8 cellular contexts compared by ENCODE assay signal in genomic region chr5:103139264-103139865, GRCh38. TPM values are rescaled to one million over a fixed set of nuclear protein-coding genes. Genes with fewer than 3 reads are reported as not detected.
A peak's percentile ranks its signal among the peaks of the same experiment; 100 is the strongest.
DNase-seq lines count a peak whose midpoint lies in the region; ATAC-seq and TF ChIP-seq lines count a peak whose summit lies in the region.

No MANE protein-coding gene starts in this region.

- 0% methylated on average over 2 of the region's 2 CpGs for WGBS in GM23248 (ENCODE audit: low coverage in 1 of 2, low lambda C conversion rate in 2 of 2, missing lambda C conversion rate in 2 of 2), 2 experiments
- 0 to 18% methylated on average over 2 of the region's 2 CpGs for WGBS in testis, 2 donors

- no peak overlapping the region for H3K4me3 ChIP-seq in GM23248
- H3K4me3 ChIP-seq in fibroblast of pulmonary artery (replicated peaks; ENCODE audit: low read depth, low read length): no peak overlapping the region
- no peak overlapping the region for H3K4me3 ChIP-seq in testis

- H3K4me2 ChIP-seq in GM23248 (ENCODE audit: unreplicated experiment): no peak overlapping the region

- no peaks in the 10 kb centered on the region for H3K79me2 ChIP-seq in GM23248 (ENCODE audit: insufficient read depth)

- H3K4me1 ChIP-seq in GM23248 (ENCODE audit: insufficient read depth) (no peaks in the 10 kb centered on the region), testis (no peaks in the 10 kb centered on the region)

- H3K9me3 Mint-ChIP-seq in activated T-cell treated with anti-CD3 and anti-CD28 coated beads, Interleukin-2, amount 50 U/mL, for 72 hours: no peaks in the 10 kb centered on the region

- peak; percentile 82 to 87 for ATAC-seq in activated T-cell treated with anti-CD3 and anti-CD28 coated beads, Interleukin-2, amount 50 U/mL, for 72 hours (replicated peaks in 1 of 2)

- no peaks in the 10 kb centered on the region for H4K20me1 ChIP-seq in GM23248 (ENCODE audit: insufficient read depth)

- H3K9me2 ChIP-seq in GM23248 (ENCODE audit: insufficient read depth): no peaks in the 10 kb centered on the region

- no peak for TF ChIP-seq POLR2A in testis (IDR thresholded peaks at IDR 0.05)

- H3F3A ChIP-seq in GM23248 (ENCODE audit: insufficient read depth): peaks cover 13% of the 10 kb centered on the region; the same call in 1 of the 2 replicates

- no peak overlapping the region for H3K27ac Mint-ChIP-seq in activated T-cell treated with anti-CD3 and anti-CD28 coated beads, Interleukin-2, amount 50 U/mL, for 72 hours

- peaks cover 4% of the 10 kb centered on the region for H3K4me1 Mint-ChIP-seq in activated T-cell treated with anti-CD3 and anti-CD28 coated beads, Interleukin-2, amount 50 U/mL, for 72 hours (ENCODE audit: low read depth)

- no peak overlapping the region for H3K9ac ChIP-seq in GM23248

- no peak overlapping the region for H2AFZ ChIP-seq in GM23248

- H3K36me3 Mint-ChIP-seq in activated T-cell treated with anti-CD3 and anti-CD28 coated beads, Interleukin-2, amount 50 U/mL, for 72 hours (ENCODE audit: insufficient read depth in 2 of 2): peaks cover 5 to 6% of the 10 kb centered on the region in 2 donors

- peak; percentile 95 for TF ChIP-seq CTCF in fibroblast of pulmonary artery (IDR thresholded peaks at IDR 0.05; ENCODE audit: low read length, missing control alignments)
- TF ChIP-seq CTCF in testis (IDR thresholded peaks at IDR 0.05): peak; percentile 66 to 88 (median 81)

- in situ Hi-C loops in GM23248 (cut with MboI): no loop called here

- DNase-seq in EH (ENCODE audit: low read depth) (peak; percentile 77), GM23248 (peak; percentile 75), Kasumi-1 (lab: John Stamatoyannopoulos, UW) (peak; percentile 81 to 87), RPMI7951 (ENCODE audit: low read depth) (peak; percentile 64), fibroblast of pulmonary artery (ENCODE audit: low read depth) (peak; percentile 86), non-pigmented ciliary epithelial cell (ENCODE audit: low read depth) (peak; percentile 15), testis (peak; percentile 90)
- peak; percentile 77 to 82 for DNase-seq in activated T-cell treated with anti-CD3 and anti-CD28 coated beads, Interleukin-2, amount 50 U/mL, for 72 hours

- H3K27me3 Mint-ChIP-seq in activated T-cell treated with anti-CD3 and anti-CD28 coated beads, Interleukin-2, amount 50 U/mL, for 72 hours (ENCODE audit: low read depth): no peaks in the 10 kb centered on the region

- no peak overlapping the region for H3K4me3 Mint-ChIP-seq in activated T-cell treated with anti-CD3 and anti-CD28 coated beads, Interleukin-2, amount 50 U/mL, for 72 hours

- H3K27ac ChIP-seq in GM23248 (no peak overlapping the region), testis (no peak overlapping the region)

- H3K36me3 ChIP-seq in GM23248 (ENCODE audit: low read depth): 0 out of 2 replicates have a peak, but pooled peaks cover 9% of the 10 kb centered on the region
- H3K36me3 ChIP-seq in testis (ENCODE audit: low read depth, missing control alignments): no peaks in the 10 kb centered on the region

- intact Hi-C loops in testis (cut with DNase I; ENCODE audit: low total_unique reads): no loop called here

- H3K27me3 ChIP-seq in GM23248 (replicated peaks; ENCODE audit: insufficient read depth) (no peaks in the 10 kb centered on the region), testis (no peaks in the 10 kb centered on the region)

- H3K9me3 ChIP-seq in GM23248 (ENCODE audit: low read depth) (no peaks in the 10 kb centered on the region), testis (no peaks in the 10 kb centered on the region)

RNA-seq across cellular contexts. Expression of gene PPIP5K2, which starts 19.3 kb away (rescaled TPM):
- total RNA-seq in GM23248 (2014; rRNA removed; shearing (Covaris generic)): 58.8 and 65.6 TPM in 2 replicates
- polyA plus RNA-seq in GM23248 (2016; fragmentation: Nextera tagmentation; extraction: Ambion mirVana) (42.3 and 47.5 TPM in 2 replicates), testis (ENCODE audit: insufficient read depth, low read depth, low replicate concordance) (23.7 TPM)
- 63.3 and 72.3 TPM in 2 replicates for total RNA-seq in RPMI7951 (2014; rRNA removed; shearing (Covaris generic))
- 10 to 100 TPM; 61.7 to 65.7 TPM for total RNA-seq in activated T-cell treated with anti-CD3 and anti-CD28 coated beads, Interleukin-2, amount 50 U/mL, for 72 hours
- total RNA-seq in testis: 10 to 100 TPM; 30.4 to 42.8 TPM

RNA-seq across cellular contexts. Expression of gene GIN1, which starts 19.4 kb away (rescaled TPM):
- 2.1 and 19.1 TPM in 2 replicates for total RNA-seq in GM23248 (2014; rRNA removed; shearing (Covaris generic))
- polyA plus RNA-seq in GM23248 (2016; fragmentation: Nextera tagmentation; extraction: Ambion mirVana) (4.1 and 5.8 TPM in 2 replicates), testis (ENCODE audit: insufficient read depth, low read depth, low replicate concordance) (6.7 TPM)
- 4.6 and 10.5 TPM in 2 replicates for total RNA-seq in RPMI7951 (2014; rRNA removed; shearing (Covaris generic))
- total RNA-seq in activated T-cell treated with anti-CD3 and anti-CD28 coated beads, Interleukin-2, amount 50 U/mL, for 72 hours: 1 to 10 TPM; 4.0 to 8.5 TPM
- 10 to 100 TPM; 12.5 to 16.8 TPM for total RNA-seq in testis

Comparison
In these comparisons a context has a peak if more than half of its experiments do, and no peak if none do; other contexts are left out.
1. DNase-seq: peak in every context shown above with its lines; median percentile 90 in testis; 86 in fibroblast of pulmonary artery; 84 in Kasumi-1; 80 in activated T-cell treated with anti-CD3 and anti-CD28 coated beads, Interleukin-2, amount 50 U/mL, for 72 hours; 77 in EH; 75 in GM23248; 64 in RPMI7951; 15 in non-pigmented ciliary epithelial cell.